Comparison of ENCODE assay signal across 18 cellular contexts in the genomic region with DNA sequence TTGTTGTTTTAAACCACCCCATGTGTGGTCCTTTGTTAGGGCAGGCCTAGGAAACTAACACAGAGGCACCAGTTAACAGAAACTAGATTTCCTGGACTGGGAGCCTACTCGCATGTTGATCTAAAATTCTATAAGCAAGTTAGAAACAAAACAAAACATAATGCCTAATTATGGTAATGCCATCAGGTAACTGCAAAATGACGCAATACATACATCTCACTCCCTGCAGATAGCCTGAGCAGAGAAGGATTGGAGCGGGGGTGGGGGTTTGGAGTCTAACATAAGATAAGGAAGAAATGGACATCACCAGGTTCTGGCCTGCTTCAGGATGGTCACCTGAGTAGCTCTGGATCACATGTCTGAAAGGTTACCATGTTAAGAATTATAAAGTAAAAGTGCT.
DNase-seq lines count a peak whose midpoint lies in the region; ATAC-seq, FAIRE-seq and TF ChIP-seq lines count a peak whose summit lies in the region.
"Had no signal": no experiment of that assay in that cellular context is flagged by ENCODE, and none has a peak within 500 bp of the region (broad histone marks: within the 10 kb centered on the region; RNA-seq: fewer than 3 reads in every experiment).

No MANE protein-coding gene starts in this region.

- TF ChIP-seq POLR2A in body of pancreas (IDR thresholded peaks at IDR 0.05), result no peak
- no peak for TF ChIP-seq POLR2A in HepG2 (IDR thresholded peaks at IDR 0.05; ENCODE audit: insufficient read depth in 1 of 2, low read depth in 2 of 2, low read length in 2 of 2)
- no peak for TF ChIP-seq POLR2A in sigmoid colon (IDR thresholded peaks at IDR 0.05)

- BruUV-seq in HepG2 (replicated peaks; lab: Mats Ljungman, UMichigan), result no TSS peak

- H3K9me2 ChIP-seq in GM23338 (ENCODE audit: insufficient read depth), result peaks cover 13% of the 10 kb centered on the region; the same call in 1 of the 2 replicates

- H4K20me1 ChIP-seq in GM23338 (replicated peaks; ENCODE audit: insufficient read depth) (peaks cover 12% of the 10 kb centered on the region), HepG2 (ENCODE audit: insufficient read depth, low read length) (no peaks in the 10 kb centered on the region)

- H3K9me3 Mint-ChIP-seq in GM23338, result no peaks in the 10 kb centered on the region
- H3K9me3 Mint-ChIP-seq: CD4-positive, alpha-beta T cell had no signal

- DNase-seq in GM23338 (ENCODE audit: low spot score), result no peak
- DNase-seq in body of pancreas, result no peak
- DNase-seq in HepG2 (ENCODE audit: low spot score), result no peak
- no peak for DNase-seq in sigmoid colon
- no peak for DNase-seq in RCC 7860 (ENCODE audit: low spot score)
- no peak for DNase-seq in AML-193 (lab: John Stamatoyannopoulos, UW)
- DNase-seq in GDM1 (lab: John Stamatoyannopoulos, UW), result no peak
- no peak for DNase-seq in RKO (ENCODE audit: low spot score)
- DNase-seq: CD4-positive, alpha-beta T cell; DND-41; GF-D8; Karpas-422; NCI-H187 treated with DMSO at 0.1 percent for 48 hours; NCI-H82; Peyer's patch; SJCRH30 had no signal

- TF ChIP-seq RAD21 in HepG2 (CRISPR knock-in tag; IDR thresholded peaks at IDR 0.05), result no peak

- in situ Hi-C loops in HepG2 (cut with HindIII; ENCODE audit: extremely low pct_ligation_motif_present, low pct_unique_long_range_greater_than_20kb), result no loop called here

- H3K36me3 ChIP-seq in GM23338 (ENCODE audit: insufficient read depth), result peaks cover 19% of the 10 kb centered on the region
- H3K36me3 ChIP-seq in body of pancreas (replicated peaks in 1 of 2; ENCODE audit: insufficient read depth in 1 of 2, low read depth in 2 of 2), result peaks cover 0 to 2% of the 10 kb centered on the region in 2 donors
- H3K36me3 ChIP-seq in HepG2 (replicated peaks in 1 of 2; ENCODE audit: control insufficient read depth in 1 of 2, insufficient read depth in 2 of 2, low read length in 2 of 2), result peaks cover 3 to 32% of the 10 kb centered on the region in 2 experiments
- H3K36me3 ChIP-seq in sigmoid colon, result no peaks in the 10 kb centered on the region

- H3K9me3 ChIP-seq in body of pancreas, result no peaks in the 10 kb centered on the region
- no peaks in the 10 kb centered on the region for H3K9me3 ChIP-seq in HepG2 (ENCODE audit: low read length)
- H3K9me3 ChIP-seq in sigmoid colon, result no peaks in the 10 kb centered on the region
- H3K9me3 ChIP-seq: Peyer's patch, SJCRH30 had no signal

- H3K27me3 ChIP-seq in GM23338 (ENCODE audit: insufficient read depth) (no peaks in the 10 kb centered on the region), body of pancreas (no peaks in the 10 kb centered on the region), HepG2 (ENCODE audit: control insufficient read depth in 1 of 2, insufficient read depth in 2 of 2, low read length in 2 of 2) (no peaks in the 10 kb centered on the region), sigmoid colon (no peaks in the 10 kb centered on the region)
- H3K27me3 ChIP-seq: Peyer's patch, SJCRH30 had no signal

- H3K36me3 Mint-ChIP-seq in GM23338 (ENCODE audit: low read depth), result peaks cover 81% of the 10 kb centered on the region

- H2AFZ ChIP-seq in GM23338 (no peak overlapping the region), HepG2 (ENCODE audit: low read length) (no peak overlapping the region)

- H3K4me1 ChIP-seq in GM23338 (ENCODE audit: insufficient read depth) (peaks cover 31% of the 10 kb centered on the region), body of pancreas (peaks cover 29% of the 10 kb centered on the region), HepG2 (ENCODE audit: insufficient read depth, low read length) (peaks cover 61% of the 10 kb centered on the region), sigmoid colon (peaks cover 0 to 79% (median 64%) of the 10 kb centered on the region in 4 donors)
- H3K4me1 ChIP-seq: Peyer's patch had no signal

- POLR2A ChIA-PET in HepG2 (lab: Yijun Ruan, JAX), result interaction anchor here (0.6 to 3.1 kb wide), 17 partner anchors 11 to 1330 kb away, joined by 3 to 111 read pairs (median 5); partner anchors contain the start of genes CTSL, DAPK1 and ISCA1

- FAIRE-seq in HepG2 (lab: Jason Lieb, UNC) (no peak), RCC 7860 (lab: Jason Lieb, UNC) (no peak)
- FAIRE-seq: A204.1, H54 had no signal

- no peak overlapping the region for H3K27ac ChIP-seq in GM23338 (ENCODE audit: low read depth)
- peak overlapping the region in 3 of 4 donors; percentile 3 to 69 (median 4) for H3K27ac ChIP-seq in body of pancreas
- H3K27ac ChIP-seq in HepG2 (ENCODE audit: extremely low read length, insufficient read depth, low read length), result peak overlapping the region; percentile 93
- H3K27ac ChIP-seq in sigmoid colon, result peak overlapping the region in 3 of 4 donors; percentile 41 to 86 (median 83)
- H3K27ac ChIP-seq: Peyer's patch, SJCRH30 had no signal

- peak overlapping the region; percentile 45 for H3K9ac ChIP-seq in HepG2 (ENCODE audit: insufficient read depth, low read depth, low read length)

- peaks cover 59% of the 10 kb centered on the region for H3K4me1 Mint-ChIP-seq in GM23338

- H3K4me3 Mint-ChIP-seq in GM23338, result no peak overlapping the region
- H3K4me3 Mint-ChIP-seq: CD4-positive, alpha-beta T cell had no signal

- TF ChIP-seq CTCF in GM23338 (conservative IDR thresholded peaks at IDR 0.05; ENCODE audit: low read depth in 2 of 2), result no peak
- TF ChIP-seq CTCF in body of pancreas (IDR thresholded peaks at IDR 0.05), result no peak
- no peak for TF ChIP-seq CTCF in HepG2 (CRISPR knock-in tag; IDR thresholded peaks at IDR 0.05)
- TF ChIP-seq CTCF in sigmoid colon (IDR thresholded peaks at IDR 0.05), result no peak

- no peak for ATAC-seq in GM23338
- ATAC-seq in body of pancreas, result no peak
- no peak for ATAC-seq in HepG2

- H3K27me3 Mint-ChIP-seq in GM23338 (ENCODE audit: insufficient read depth, low read depth, poor library complexity), result peaks cover 3% of the 10 kb centered on the region
- H3K27me3 Mint-ChIP-seq: CD4-positive, alpha-beta T cell had no signal

- 0 out of 2 replicates have a peak, but pooled peaks cover 3% of the 10 kb centered on the region for H3F3A ChIP-seq in GM23338 (replicated peaks; ENCODE audit: low read depth)

- peak overlapping the region; percentile 50; the same call in 1 of the 2 replicates for H3K27ac Mint-ChIP-seq in GM23338
- H3K27ac Mint-ChIP-seq: CD4-positive, alpha-beta T cell had no signal

- CTCF ChIA-PET in HepG2 (lab: Yijun Ruan, JAX; ENCODE audit: low intra/inter-chr PET ratio, low total read pairs), result no interaction called here

- intact Hi-C loops in body of pancreas (cut with DNase I) (no loop called here), HepG2 (cut with micrococcal nuclease; ENCODE audit: unreplicated experiment) (loop anchor here (5.0 kb wide), 1 partner anchor 115 kb away; the partner anchor contains the start of gene DAPK1), sigmoid colon (cut with DNase I) (no loop called here)

- no peak overlapping the region for H3K4me3 ChIP-seq in GM23338
- no peak overlapping the region for H3K4me3 ChIP-seq in body of pancreas
- peak overlapping the region in 1 of 3 experiments; percentile 19; a peak in 1 of 6 replicates for H3K4me3 ChIP-seq in HepG2 (replicated peaks in 1 of 3; ENCODE audit: insufficient read depth in 1 of 3, low read depth in 2 of 3, low read length in 3 of 3)
- H3K4me3 ChIP-seq in sigmoid colon, result no peak overlapping the region
- H3K4me3 ChIP-seq: Peyer's patch, SJCRH30 had no signal

- H3K79me2 ChIP-seq in GM23338 (replicated peaks; ENCODE audit: insufficient read depth), result peaks cover 52% of the 10 kb centered on the region
- no peaks in the 10 kb centered on the region for H3K79me2 ChIP-seq in HepG2 (ENCODE audit: insufficient read depth, low read length)

- TF ChIP-seq EP300 in HepG2 (IDR thresholded peaks at IDR 0.05; ENCODE audit: low read depth in 2 of 2, low read length in 2 of 2) (no peak), HepG2 (CRISPR knock-in tag; IDR thresholded peaks at IDR 0.05; ENCODE audit: borderline replicate concordance) (no peak), sigmoid colon (IDR thresholded peaks at IDR 0.05) (no peak)

- 93 to 95% methylated on average over 3 of the region's 3 CpGs for WGBS in body of pancreas, 2 donors
- 91% methylated on average over 3 of the region's 3 CpGs for WGBS in HepG2 (ENCODE audit: low lambda C conversion rate)
- 94 to 96% methylated on average over 3 of the region's 3 CpGs for WGBS in sigmoid colon, 2 donors

- H3K4me2 ChIP-seq in GM23338, result no peak overlapping the region
- peak overlapping the region; percentile 78 for H3K4me2 ChIP-seq in HepG2 (ENCODE audit: low read depth, low read length)

TF ChIP-seq in GM23338, 12 proteins besides CTCF, POLR2A, EP300 and RAD21 (continues in another document):
- TF ChIP-seq CREB1 (CRISPR knock-in tag; IDR thresholded peaks at IDR 0.05; ENCODE audit: low read depth), result no peak

TF ChIP-seq in HepG2, 621 proteins besides CTCF, POLR2A, EP300 and RAD21 (continues in another document):
- TF ChIP-seq MAFK (conservative IDR thresholded peaks at IDR 0.05 in 1 of 2, IDR thresholded peaks at IDR 0.05 in 1 of 2; ENCODE audit: low read length in 2 of 2), result no peak
- TF ChIP-seq, protein P1, sequence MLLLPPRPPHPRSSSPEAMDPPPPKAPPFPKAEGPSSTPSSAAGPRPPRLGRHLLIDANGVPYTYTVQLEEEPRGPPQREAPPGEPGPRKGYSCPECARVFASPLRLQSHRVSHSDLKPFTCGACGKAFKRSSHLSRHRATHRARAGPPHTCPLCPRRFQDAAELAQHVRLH (CRISPR knock-in tag; IDR thresholded peaks at IDR 0.05; ENCODE audit: borderline replicate concordance, low read depth), result no peak
- TF ChIP-seq ZNF281 (CRISPR knock-in tag; IDR thresholded peaks at IDR 0.05; ENCODE audit: borderline replicate concordance), result peak; percentile 63
- TF ChIP-seq SRF (IDR thresholded peaks at IDR 0.05; ENCODE audit: low read depth, low read length), result peak; percentile 65; the same call in 1 of the 2 replicates
- TF ChIP-seq ZNF34 (CRISPR knock-in tag; IDR thresholded peaks at IDR 0.05; ENCODE audit: borderline replicate concordance), result no peak
